Comparison of ENCODE assay signal across 38 cellular contexts in genomic region chr20:44413575-44414345, GRCh38. TPM values are rescaled to one million over a fixed set of nuclear protein-coding genes. Genes with fewer than 3 reads are reported as not detected.
"Had no signal": no experiment of that assay in that cellular context is flagged by ENCODE, and none has a peak within 500 bp of the region (broad histone marks: within the 10 kb centered on the region; RNA-seq: fewer than 3 reads in every experiment).

No MANE protein-coding gene starts in this region.

- ATAC-seq: foreskin keratinocyte; gastroesophageal sphincter; heart right ventricle; left colon; lower lobe of right lung; sciatic nerve; stimulated activated effector memory CD8-positive, alpha-beta T cell treated with anti-CD3 and anti-CD28 coated beads, Interleukin-12 subunit alpha, Interleukin-12 subunit beta, amount 100 ng/mL, for 72 hours had no signal

- H3K4me1 Mint-ChIP-seq: immature natural killer cell had no signal

- H3K4me3 ChIP-seq: colonic mucosa, esophagus muscularis mucosa, gastroesophageal sphincter, heart right ventricle, left ventricle myocardium inferior, lower lobe of right lung, smooth muscle cell, stomach, thyroid gland had no signal

- H3K9me3 Mint-ChIP-seq: central memory CD8-positive, alpha-beta T cell; dendritic cell treated with granulocyte-macrophage colony-stimulating factor and Interleukin-4, amounts not matched to agents 40 ng/mL and 50 ng/mL, for 4 days; immature natural killer cell; stimulated activated effector memory CD8-positive, alpha-beta T cell treated with anti-CD3 and anti-CD28 coated beads, Interleukin-12 subunit alpha, Interleukin-12 subunit beta, amount 100 ng/mL, for 72 hours had no signal

- H3K27ac ChIP-seq: colonic mucosa, esophagus muscularis mucosa, foreskin keratinocyte, gastroesophageal sphincter, heart right ventricle, left ventricle myocardium inferior, lower lobe of right lung, neutrophil, parathyroid adenoma, stomach, thyroid gland had no signal

- H3K27ac Mint-ChIP-seq: dendritic cell treated with granulocyte-macrophage colony-stimulating factor and Interleukin-4, amounts not matched to agents 40 ng/mL and 50 ng/mL, for 4 days; immature natural killer cell; progenitor cell of endocrine pancreas; stimulated activated effector memory CD8-positive, alpha-beta T cell treated with anti-CD3 and anti-CD28 coated beads, Interleukin-12 subunit alpha, Interleukin-12 subunit beta, amount 100 ng/mL, for 72 hours had no signal

- H3K27me3 ChIP-seq: colonic mucosa, thyroid gland had no signal

- H3K4me3 Mint-ChIP-seq: central memory CD8-positive, alpha-beta T cell; dendritic cell treated with granulocyte-macrophage colony-stimulating factor and Interleukin-4, amounts not matched to agents 40 ng/mL and 50 ng/mL, for 4 days; immature natural killer cell; stimulated activated effector memory CD8-positive, alpha-beta T cell treated with anti-CD3 and anti-CD28 coated beads, Interleukin-12 subunit alpha, Interleukin-12 subunit beta, amount 100 ng/mL, for 72 hours had no signal

- H3K9me3 ChIP-seq: colonic mucosa, esophagus muscularis mucosa, gastroesophageal sphincter, heart right ventricle, left ventricle myocardium inferior, lower lobe of right lung, neutrophil, stomach, thyroid gland had no signal

- H3K36me3 Mint-ChIP-seq: immature natural killer cell; stimulated activated effector memory CD8-positive, alpha-beta T cell treated with anti-CD3 and anti-CD28 coated beads, Interleukin-12 subunit alpha, Interleukin-12 subunit beta, amount 100 ng/mL, for 72 hours had no signal

- H2AFZ ChIP-seq: parathyroid adenoma had no signal

- H3K4me2 ChIP-seq: smooth muscle cell had no signal

- H3K9ac ChIP-seq: parathyroid adenoma had no signal

- H3K36me3 ChIP-seq: colonic mucosa, esophagus muscularis mucosa, gastroesophageal sphincter, heart right ventricle, left ventricle myocardium inferior, lower lobe of right lung, neutrophil, thyroid gland had no signal

- H3K4me1 ChIP-seq: colonic mucosa, esophagus muscularis mucosa, gastroesophageal sphincter, heart right ventricle, left ventricle myocardium inferior, lower lobe of right lung, thyroid gland had no signal

- DNase-seq: colonic mucosa; effector memory CD4-positive, alpha-beta T cell; foreskin keratinocyte; heart right ventricle; hypothalamus; immature natural killer cell; islet precursor cell; kidney glomerular epithelial cell; left colon; left ventricle myocardium inferior; lower lobe of right lung; stimulated activated CD4-positive, alpha-beta T cell treated with anti-CD3 and anti-CD28 coated beads, Interleukin-12 subunit alpha, Interleukin-12 subunit beta, amount 100 ng/mL, for 4 hours; stimulated activated CD4-positive, alpha-beta T cell treated with anti-CD3 and anti-CD28 coated beads, Interleukin-1b, Interleukin-23, amount 100 ng/mL, for 48 hours; stimulated activated CD4-positive, alpha-beta T cell treated with anti-CD3 and anti-CD28 coated beads, Interleukin-4, amount 100 ng/mL, for 24 hours; stimulated activated naive CD4-positive, alpha-beta T cell treated with Interleukin-2 at 50 U/mL for 16 hours; stomach; thyroid gland; trophoblast cell had no signal

RNA-seq across cellular contexts. Expression of gene HNF4A, which starts 58.3 kb away (rescaled TPM):
- total RNA-seq: chondrocyte, endothelial cell of umbilical vein, epithelial cell of proximal tubule, fibroblast of lung, foreskin keratinocyte, gastroesophageal sphincter, heart right ventricle, left ventricle myocardium inferior, mononuclear cell, omental fat pad, sciatic nerve, smooth muscle cell, subcutaneous adipose tissue, temporal lobe, thyroid gland, ureter had no signal
- polyA plus RNA-seq: endothelial cell of umbilical vein, fibroblast of lung, foreskin keratinocyte, immature natural killer cell, neural cell, smooth muscle cell had no signal
